Comparison of ENCODE assay signal across 13 cellular contexts in genomic region chr14:103495854-103496253, GRCh38.
"Had no signal": no experiment of that assay in that cellular context is flagged by ENCODE, and none has a peak within 500 bp of the region (broad histone marks: within the 10 kb centered on the region; RNA-seq: fewer than 3 reads in every experiment).

No MANE protein-coding gene starts in this region.

- DNase-seq: activated gamma-delta T cell; activated naive CD8-positive, alpha-beta T cell treated with anti-CD3 and anti-CD28 coated beads for 36 hours; activated T-cell treated with anti-CD3 and anti-CD28 coated beads, Interleukin-2, amount 50 U/mL, for 1 hour; brain microvascular endothelial cell; islet precursor cell; midbrain; T-helper 2 cell; transverse colon had no signal

- H3K4me3 Mint-ChIP-seq: activated naive CD8-positive, alpha-beta T cell treated with anti-CD3 and anti-CD28 coated beads for 36 hours; neural progenitor cell; stimulated activated effector memory CD8-positive, alpha-beta T cell treated with anti-CD3 and anti-CD28 coated beads, Interleukin-12 subunit alpha, Interleukin-12 subunit beta, amount 100 ng/mL, for 72 hours had no signal

- H3K27me3 Mint-ChIP-seq: activated naive CD8-positive, alpha-beta T cell treated with anti-CD3 and anti-CD28 coated beads for 36 hours had no signal

- ATAC-seq: activated CD4-positive, CD25-positive, alpha-beta regulatory T cell treated with anti-CD3 and anti-CD28 coated beads, Interleukin-2, amount 50 U/mL, for 24 hours; foreskin keratinocyte; stimulated activated effector memory CD8-positive, alpha-beta T cell treated with anti-CD3 and anti-CD28 coated beads, Interleukin-12 subunit alpha, Interleukin-12 subunit beta, amount 100 ng/mL, for 72 hours had no signal

- H3K4me2 ChIP-seq: neural progenitor cell had no signal

- H3K4me3 ChIP-seq: neural progenitor cell, transverse colon had no signal

- H3K9me3 ChIP-seq: transverse colon had no signal

- H3K9ac ChIP-seq: neural progenitor cell, parathyroid adenoma had no signal

- H3K27me3 ChIP-seq: brain microvascular endothelial cell, foreskin keratinocyte, neural progenitor cell, transverse colon had no signal

- H2AFZ ChIP-seq: neural progenitor cell, parathyroid adenoma had no signal

- H3K4me1 ChIP-seq: parathyroid adenoma had no signal

- H3K79me2 ChIP-seq: parathyroid adenoma had no signal

- H3K27ac ChIP-seq: brain microvascular endothelial cell, foreskin keratinocyte, neural progenitor cell, parathyroid adenoma, transverse colon had no signal

- H3K27ac Mint-ChIP-seq: activated naive CD8-positive, alpha-beta T cell treated with anti-CD3 and anti-CD28 coated beads for 36 hours; neural progenitor cell; stimulated activated effector memory CD8-positive, alpha-beta T cell treated with anti-CD3 and anti-CD28 coated beads, Interleukin-12 subunit alpha, Interleukin-12 subunit beta, amount 100 ng/mL, for 72 hours had no signal

- H3K9me3 Mint-ChIP-seq: activated naive CD8-positive, alpha-beta T cell treated with anti-CD3 and anti-CD28 coated beads for 36 hours; neural progenitor cell; stimulated activated effector memory CD8-positive, alpha-beta T cell treated with anti-CD3 and anti-CD28 coated beads, Interleukin-12 subunit alpha, Interleukin-12 subunit beta, amount 100 ng/mL, for 72 hours had no signal
